ENCODE assay signal across 1 cellular context in genomic region chr15:69080203-69080957, GRCh38.
TF ChIP-seq lines count a peak whose summit lies in the region.

No MANE protein-coding gene starts in this region.

TF ChIP-seq in GM23338, 12 proteins besides CTCF, POLR2A, EP300 and RAD21 (continued from another document):
- no peak for TF ChIP-seq ZNF462 (CRISPR knock-in tag; IDR thresholded peaks at IDR 0.05)
- no peak for TF ChIP-seq CREB1 (CRISPR knock-in tag; IDR thresholded peaks at IDR 0.05; ENCODE audit: low read depth)
